Comparison of ENCODE assay signal across 24 cellular contexts in genomic region chr12:47231456-47231855, GRCh38.
A peak's percentile ranks its signal among the peaks of the same experiment; 100 is the strongest.
DNase-seq lines count a peak whose midpoint lies in the region; ATAC-seq and TF ChIP-seq lines count a peak whose summit lies in the region.
"Had no signal": no experiment of that assay in that cellular context is flagged by ENCODE, and none has a peak within 500 bp of the region (broad histone marks: within the 10 kb centered on the region; RNA-seq: fewer than 3 reads in every experiment).

No MANE protein-coding gene starts in this region.

- H3K4me2 ChIP-seq in smooth muscle cell: peak overlapping the region; percentile 45

- H3K27ac Mint-ChIP-seq in activated T-cell treated with anti-CD3 and anti-CD28 coated beads, Interleukin-2, amount 50 U/mL, for 72 hours: peak overlapping the region; percentile 81
- H3K27ac Mint-ChIP-seq in T-cell (peak overlapping the region; percentile 41 to 56), endodermal cell (no peak overlapping the region)
- H3K27ac Mint-ChIP-seq: CD14-positive monocyte, nephron had no signal

- no peak overlapping the region for H3K4me3 ChIP-seq in left lung
- H3K4me3 ChIP-seq in smooth muscle cell: no peak overlapping the region
- no peak overlapping the region for H3K4me3 ChIP-seq in endodermal cell (ENCODE audit: low read length)
- H3K4me3 ChIP-seq: body of pancreas, colonic mucosa, heart left ventricle, prostate gland had no signal

- peaks cover 20 to 68% of the 10 kb centered on the region in 2 donors for H3K36me3 Mint-ChIP-seq in activated T-cell treated with anti-CD3 and anti-CD28 coated beads, Interleukin-2, amount 50 U/mL, for 72 hours (ENCODE audit: insufficient read depth in 2 of 2)
- H3K36me3 Mint-ChIP-seq in T-cell (peaks cover 72% of the 10 kb centered on the region), endodermal cell (ENCODE audit: low read depth) (peaks cover 18% of the 10 kb centered on the region)

- peaks cover 2% of the 10 kb centered on the region in 2 donors for H3K9me3 Mint-ChIP-seq in activated T-cell treated with anti-CD3 and anti-CD28 coated beads, Interleukin-2, amount 50 U/mL, for 72 hours
- H3K9me3 Mint-ChIP-seq in T-cell (peaks cover 0 to 6% (median 0%) of the 10 kb centered on the region in 3 donors), endodermal cell (peaks cover 5% of the 10 kb centered on the region)

- intact Hi-C loops in left lung (cut with DNase I): no loop called here

- CTCF ChIA-PET in T-cell (lab: Charles Lee): no interaction called here

- H3K27ac ChIP-seq in left lung (no peak overlapping the region), smooth muscle cell (ENCODE audit: low read depth) (no peak overlapping the region), endodermal cell (ENCODE audit: low read depth, low read length) (no peak overlapping the region)
- H3K27ac ChIP-seq: body of pancreas, colonic mucosa, heart left ventricle, prostate gland had no signal

- H3F3A ChIP-seq in smooth muscle cell (ENCODE audit: low read depth): no peaks in the 10 kb centered on the region

- H3K9me3 ChIP-seq in left lung (no peaks in the 10 kb centered on the region), smooth muscle cell (replicated peaks; ENCODE audit: low read depth) (no peaks in the 10 kb centered on the region), endodermal cell (ENCODE audit: control insufficient read depth, low read length) (no peaks in the 10 kb centered on the region)
- H3K9me3 ChIP-seq: body of pancreas, colonic mucosa, heart left ventricle, prostate gland had no signal

- DNase-seq in activated T-cell treated with anti-CD3 and anti-CD28 coated beads, Interleukin-2, amount 50 U/mL, for 72 hours: no peak
- no peak for DNase-seq in activated T-cell treated with anti-CD3 and anti-CD28 coated beads, Interleukin-2, amount 50 U/mL, for 48 hours
- DNase-seq in T-cell: no peak
- no peak for DNase-seq in left lung
- DNase-seq in smooth muscle cell (lab: John Stamatoyannopoulos, UW; ENCODE audit: unreplicated experiment): no peak
- no peak for DNase-seq in endodermal cell
- no peak for DNase-seq in activated CD4-positive, CD25-positive, alpha-beta regulatory T cell treated with anti-CD3 and anti-CD28 coated beads, Interleukin-2, amount 50 U/mL, for 72 hours
- DNase-seq in T1000 (lab: John Stamatoyannopoulos, UW): no peak
- DNase-seq: ACHN; activated naive CD4-positive, alpha-beta T cell treated with Interleukin-2 at 50 U/mL for 16 hours; body of pancreas; colonic mucosa; DMS53; heart left ventricle; NCI-H1930; NCI-H446 treated with DMSO at 0.1 percent for 48 hours; small intestine; stimulated activated CD4-positive, alpha-beta T cell treated with anti-CD3 and anti-CD28 coated beads, Interleukin-4, amount 100 ng/mL, for 1 hour; T-helper 9 cell had no signal

- WGBS in smooth muscle cell (ENCODE audit: low lambda C conversion rate): 21% methylated on average over 7 of the region's 7 CpGs
- 84 to 87% methylated on average over 6 to 7 of the region's 7 CpGs for WGBS in endodermal cell (ENCODE audit: insufficient coverage in 1 of 2, insufficient read length in 1 of 2), 2 experiments

- TF ChIP-seq CTCF in left lung (IDR thresholded peaks at IDR 0.05) (no peak), smooth muscle cell (IDR thresholded peaks at IDR 0.05; ENCODE audit: borderline replicate concordance, insufficient read depth, poor library complexity, severe bottlenecking) (no peak), endodermal cell (conservative IDR thresholded peaks at IDR 0.05) (no peak)

- no peaks in the 10 kb centered on the region for H4K20me1 ChIP-seq in smooth muscle cell (ENCODE audit: low read depth)

- POLR2A ChIA-PET in T-cell (lab: Charles Lee): no interaction called here

- H3K4me3 Mint-ChIP-seq in activated T-cell treated with anti-CD3 and anti-CD28 coated beads, Interleukin-2, amount 50 U/mL, for 72 hours: no peak overlapping the region
- H3K4me3 Mint-ChIP-seq in T-cell (peak overlapping the region in 1 of 3 donors; percentile 9), endodermal cell (no peak overlapping the region)
- H3K4me3 Mint-ChIP-seq: CD14-positive monocyte, nephron had no signal

- no peaks in the 10 kb centered on the region for H3K79me2 ChIP-seq in smooth muscle cell (ENCODE audit: low read depth)

- no peak for ATAC-seq in activated T-cell treated with anti-CD3 and anti-CD28 coated beads, Interleukin-2, amount 50 U/mL, for 72 hours (replicated peaks in 1 of 2)
- ATAC-seq in T-cell (replicated peaks in 1 of 4) (no peak), left lung (peak; percentile 60)
- ATAC-seq: activated CD4-positive, CD25-positive, alpha-beta regulatory T cell treated with anti-CD3 and anti-CD28 coated beads, Interleukin-2, amount 50 U/mL, for 24 hours; body of pancreas; heart left ventricle; SK-N-SH treated with all-trans-retinoic acid at 6 μM for 48 hours had no signal

- H3K4me1 ChIP-seq in left lung (peaks cover 0 to 4% of the 10 kb centered on the region in 2 donors), smooth muscle cell (ENCODE audit: low read depth) (no peaks in the 10 kb centered on the region), endodermal cell (ENCODE audit: control insufficient read depth, insufficient read depth, low read length) (peaks cover 3% of the 10 kb centered on the region)
- H3K4me1 ChIP-seq: body of pancreas, colonic mucosa, prostate gland had no signal

- no peak overlapping the region for H2AFZ ChIP-seq in smooth muscle cell (ENCODE audit: low read depth)

- H3K4me1 Mint-ChIP-seq in activated T-cell treated with anti-CD3 and anti-CD28 coated beads, Interleukin-2, amount 50 U/mL, for 72 hours (ENCODE audit: low read depth): peaks cover 66% of the 10 kb centered on the region
- H3K4me1 Mint-ChIP-seq in T-cell (peaks cover 62 to 73% (median 63%) of the 10 kb centered on the region in 3 donors), endodermal cell (peaks cover 12% of the 10 kb centered on the region)
- H3K4me1 Mint-ChIP-seq: nephron had no signal

- H3K27me3 ChIP-seq in left lung (no peaks in the 10 kb centered on the region), smooth muscle cell (ENCODE audit: low read depth) (no peaks in the 10 kb centered on the region), endodermal cell (ENCODE audit: control insufficient read depth, insufficient read depth, low read length, poor library complexity, severe bottlenecking) (no peaks in the 10 kb centered on the region)
- H3K27me3 ChIP-seq: body of pancreas, colonic mucosa, heart left ventricle had no signal

- H3K36me3 ChIP-seq in left lung (peaks cover 0 to 10% of the 10 kb centered on the region in 2 donors), smooth muscle cell (ENCODE audit: low read depth) (no peaks in the 10 kb centered on the region), endodermal cell (ENCODE audit: control insufficient read depth, insufficient read depth, low read length) (no peaks in the 10 kb centered on the region)
- H3K36me3 ChIP-seq: colonic mucosa, prostate gland had no signal

- no peaks in the 10 kb centered on the region for H3K27me3 Mint-ChIP-seq in activated T-cell treated with anti-CD3 and anti-CD28 coated beads, Interleukin-2, amount 50 U/mL, for 72 hours (ENCODE audit: low read depth)
- H3K27me3 Mint-ChIP-seq in T-cell (no peaks in the 10 kb centered on the region), endodermal cell (ENCODE audit: insufficient read depth) (no peaks in the 10 kb centered on the region)

- H3K9ac ChIP-seq in smooth muscle cell (ENCODE audit: low read depth) (no peak overlapping the region), endodermal cell (ENCODE audit: extremely low read depth, low read length, poor library complexity, severe bottlenecking) (no peak overlapping the region)
